ENCODE assay signal across 8 cellular contexts in genomic region chr14:30005114-30005698, GRCh38.
DNase-seq lines count a peak whose midpoint lies in the region; ATAC-seq and TF ChIP-seq lines count a peak whose summit lies in the region.

No MANE protein-coding gene starts in this region.

- H3K4me1 ChIP-seq in thyroid gland, result no peaks in the 10 kb centered on the region

- no peaks in the 10 kb centered on the region for H3K36me3 ChIP-seq in thyroid gland

- peak; percentile 24 to 87 (median 73) for TF ChIP-seq CTCF in thyroid gland (IDR thresholded peaks at IDR 0.05)

- intact Hi-C loops in thyroid gland (cut with DNase I), result loop anchor here (2.0 kb wide), 1 partner anchor 456 kb away; no protein-coding TSS in a partner anchor

- TF ChIP-seq POLR2A in thyroid gland (IDR thresholded peaks at IDR 0.05), result no peak

- ATAC-seq in HG02759 (IDR thresholded peaks at IDR 0.05; ENCODE audit: unreplicated experiment) (peak; percentile 85), GM21390 (IDR thresholded peaks at IDR 0.05; ENCODE audit: unreplicated experiment) (no peak)

- WGBS in thyroid gland, 2 donors, result 31 to 36% methylated on average over 6 of the region's 6 CpGs

- no peaks in the 10 kb centered on the region for H3K27me3 ChIP-seq in thyroid gland

- DNase-seq in DMS53 (lab: John Stamatoyannopoulos, UW) (peak; percentile 77), NCI-H2196 (lab: John Stamatoyannopoulos, UW; ENCODE audit: unreplicated experiment) (peak; percentile 58), astrocyte of the hippocampus (ENCODE audit: low read depth, low spot score) (peak; percentile 77), iPS-NIHi11 (ENCODE audit: low spot score) (peak; percentile 30), thyroid gland (no peak), NK-92 (lab: John Stamatoyannopoulos, UW; ENCODE audit: unreplicated experiment) (no peak)

- no peaks in the 10 kb centered on the region for H3K9me3 ChIP-seq in thyroid gland

- no peak overlapping the region for H3K27ac ChIP-seq in thyroid gland

- no peak overlapping the region for H3K4me3 ChIP-seq in thyroid gland (replicated peaks in 1 of 3)

Comparison
In these comparisons a context has a peak if more than half of its experiments do, and no peak if none do; other contexts are left out.
1. DNase-seq: peak in DMS53 (single experiment), NCI-H2196 (single experiment), astrocyte of the hippocampus (single experiment) and iPS-NIHi11 (single experiment); none in thyroid gland (0 of 2) and NK-92 (single experiment).